8 cellular contexts compared by ENCODE assay signal in genomic region chr9:128218518-128219389, GRCh38. TPM values are rescaled to one million over a fixed set of nuclear protein-coding genes. Genes with fewer than 3 reads are reported as not detected.
DNase-seq lines count a peak whose midpoint lies in the region; ATAC-seq and TF ChIP-seq lines count a peak whose summit lies in the region.

No MANE protein-coding gene starts in this region.

- peak overlapping the region; percentile 44 for H3K27ac ChIP-seq in angular gyrus (ENCODE audit: low read depth, low read length)
- no peak overlapping the region for H3K27ac ChIP-seq in right cardiac atrium (ENCODE audit: low read length)
- H3K27ac ChIP-seq in vagina: peak overlapping the region; percentile 89

- peak overlapping the region; percentile 8 for H3K4me3 ChIP-seq in right cardiac atrium (ENCODE audit: low read length)
- peak overlapping the region; percentile 19 to 27 for H3K4me3 ChIP-seq in vagina

- intact Hi-C loops in right cardiac atrium (cut with DNase I): no loop called here
- intact Hi-C loops in vagina (cut with DNase I): no loop called here

- DNase-seq in C1 segment of cervical spinal cord (lab: John Stamatoyannopoulos, UW) (peak in 13 of 14 donors; percentile 28 to 86 (median 64)), HT1080 (ENCODE audit: low read depth) (peak; percentile 49), T-helper 1 cell (peak; percentile 81 to 94 (median 91)), right cardiac atrium (peak; percentile 95 to 98 (median 97)), pulmonary artery endothelial cell (ENCODE audit: low read depth, low spot score) (peak; percentile 67), vagina (ENCODE audit: extremely low spot score in 2 of 2) (no peak)

- H3K36me3 ChIP-seq in vagina: peaks cover 0 to 25% of the 10 kb centered on the region in 2 donors

- TF ChIP-seq CTCF in vagina (IDR thresholded peaks at IDR 0.05): no peak

- H3K4me1 ChIP-seq in right cardiac atrium (ENCODE audit: control insufficient read depth, insufficient read depth, low read length) (no peaks in the 10 kb centered on the region), vagina (peaks cover 45% of the 10 kb centered on the region)

- H3K27me3 ChIP-seq in right cardiac atrium (ENCODE audit: control insufficient read depth, insufficient read depth) (no peaks in the 10 kb centered on the region), vagina (no peaks in the 10 kb centered on the region)

- H3K9me3 ChIP-seq in right cardiac atrium (ENCODE audit: control insufficient read depth, low read length): no peaks in the 10 kb centered on the region
- H3K9me3 ChIP-seq in vagina: no peaks in the 10 kb centered on the region

- ATAC-seq in GM19455 (IDR thresholded peaks at IDR 0.05; ENCODE audit: unreplicated experiment) (peak; percentile 94), right cardiac atrium (peak; percentile 94 to 95)

- TF ChIP-seq POLR2A in vagina (IDR thresholded peaks at IDR 0.05): no peak

- 23% methylated on average over 47 of the region's 47 CpGs for WGBS in right cardiac atrium

RNA-seq across cellular contexts. Expression of gene DNM1, which starts 15.6 kb away (rescaled TPM):
- 12.9 and 18.9 TPM in 2 replicates for total RNA-seq in HT1080 (2014; rRNA removed; shearing (Covaris generic))
- 10.6 and 11.1 TPM in 2 replicates for polyA plus RNA-seq in HT1080 (2015; cell fraction: cytosol; rRNA removed)
- 59.6 and 62.9 TPM in 2 replicates for polyA plus RNA-seq in HT1080 (2015; cell fraction: nucleus; rRNA removed)
- total RNA-seq in right cardiac atrium (1 to 10 TPM; 4.4 to 7.4 (median 5.8) TPM), pulmonary artery endothelial cell (0.33 and 0.39 TPM in 2 replicates), vagina (33.4 TPM)
- 6.0 TPM for polyA plus RNA-seq in right cardiac atrium

RNA-seq across cellular contexts. Expression of gene CIZ1, which starts 27.4 kb away (rescaled TPM):
- 54.7 and 82.9 TPM in 2 replicates for total RNA-seq in HT1080 (2014; rRNA removed; shearing (Covaris generic))
- polyA plus RNA-seq in HT1080 (2015; cell fraction: cytosol; rRNA removed): 81.1 and 96.0 TPM in 2 replicates
- polyA plus RNA-seq in HT1080 (2015; cell fraction: nucleus; rRNA removed): 93.2 and 93.6 TPM in 2 replicates
- total RNA-seq in right cardiac atrium: 10 to 100 TPM; 75.9 to 81.5 (median 81.0) TPM
- 39.0 TPM for polyA plus RNA-seq in right cardiac atrium
- 18.5 and 24.5 TPM in 2 replicates for total RNA-seq in pulmonary artery endothelial cell
- total RNA-seq in vagina: 101 TPM

RNA-seq across cellular contexts. Expression of gene GOLGA2, which starts 57.1 kb away (rescaled TPM):
- 38.3 and 40.7 TPM in 2 replicates for total RNA-seq in HT1080 (2014; rRNA removed; shearing (Covaris generic))
- 68.1 and 78.4 TPM in 2 replicates for polyA plus RNA-seq in HT1080 (2015; cell fraction: cytosol; rRNA removed)
- 154 and 172 TPM in 2 replicates for polyA plus RNA-seq in HT1080 (2015; cell fraction: nucleus; rRNA removed)
- total RNA-seq in right cardiac atrium (100 to 1,000 TPM in 2 of 4 donors, 10 to 100 TPM in 2; 85.6 to 124 (median 101) TPM), pulmonary artery endothelial cell (56.1 and 60.7 TPM in 2 replicates), vagina (84.5 TPM)
- 84.2 TPM for polyA plus RNA-seq in right cardiac atrium

RNA-seq across cellular contexts. Expression of gene SWI5, which starts 57.3 kb away (rescaled TPM):
- total RNA-seq in HT1080 (2014; rRNA removed; shearing (Covaris generic)): 51.9 and 52.7 TPM in 2 replicates
- 46.1 and 50.8 TPM in 2 replicates for polyA plus RNA-seq in HT1080 (2015; cell fraction: cytosol; rRNA removed)
- 14.3 and 18.4 TPM in 2 replicates for polyA plus RNA-seq in HT1080 (2015; cell fraction: nucleus; rRNA removed)
- 10 to 100 TPM; 18.7 to 22.3 (median 20.5) TPM for total RNA-seq in right cardiac atrium
- polyA plus RNA-seq in right cardiac atrium: 33.7 TPM
- 32.4 and 32.5 TPM in 2 replicates for total RNA-seq in pulmonary artery endothelial cell
- 42.7 TPM for total RNA-seq in vagina

RNA-seq across cellular contexts. Expression of gene BBLN, which starts 58.7 kb away (rescaled TPM):
- 79.8 and 119 TPM in 2 replicates for total RNA-seq in HT1080 (2014; rRNA removed; shearing (Covaris generic))
- polyA plus RNA-seq in HT1080 (2015; cell fraction: cytosol; rRNA removed): 194 and 203 TPM in 2 replicates
- polyA plus RNA-seq in HT1080 (2015; cell fraction: nucleus; rRNA removed): 34.4 and 34.7 TPM in 2 replicates
- total RNA-seq in right cardiac atrium (10 to 100 TPM; 41.6 to 58.0 (median 49.1) TPM), pulmonary artery endothelial cell (20.6 and 31.5 TPM in 2 replicates), vagina (134 TPM)
- 138 TPM for polyA plus RNA-seq in right cardiac atrium

Comparison
In these comparisons a context has a peak if more than half of its experiments do, and no peak if none do; other contexts are left out.
1. DNase-seq: peak in C1 segment of cervical spinal cord (13 of 14), HT1080 (single experiment), T-helper 1 cell (5 of 5), right cardiac atrium (3 of 3) and pulmonary artery endothelial cell (single experiment); none in vagina (0 of 2).